ENCODE assay signal across 23 cellular contexts in the genomic region with DNA sequence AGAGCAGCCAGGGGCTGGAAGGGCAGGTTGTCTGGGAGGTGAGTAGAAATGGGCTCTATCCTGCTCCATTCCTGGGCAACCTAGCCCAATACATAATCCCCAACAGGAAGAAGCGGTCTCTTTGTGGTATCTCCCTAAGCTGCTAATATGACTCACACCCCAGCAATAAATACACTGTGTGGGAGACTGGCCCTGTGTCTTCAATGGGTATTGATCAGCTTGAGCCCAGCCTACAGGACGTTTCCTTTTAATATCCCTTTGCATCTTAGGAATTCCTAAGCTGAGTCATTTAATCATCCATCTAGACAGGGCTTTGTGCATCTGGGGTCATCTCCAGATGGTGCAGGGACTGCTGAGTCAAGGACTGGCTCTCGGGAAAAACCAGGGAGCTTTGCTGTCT.
DNase-seq lines count a peak whose midpoint lies in the region; ATAC-seq lines count a peak whose summit lies in the region.
"Had no signal": no experiment of that assay in that cellular context is flagged by ENCODE, and none has a peak within 500 bp of the region (broad histone marks: within the 10 kb centered on the region; RNA-seq: fewer than 3 reads in every experiment).

No MANE protein-coding gene starts in this region.

- H3K4me1 Mint-ChIP-seq in activated CD8-positive, alpha-beta memory T cell treated with anti-CD3 and anti-CD28 coated beads, Interleukin-2, amount 10 ng/mL, durations not matched to agents 7 days and 5 days, result no peaks in the 10 kb centered on the region
- H3K4me1 Mint-ChIP-seq: activated naive CD4-positive, alpha-beta T cell treated with anti-CD3 and anti-CD28 coated beads, Interleukin-2, amount 50 U/mL, for 24 hours; CD4-positive, CD25-positive, alpha-beta regulatory T cell had no signal

- no peaks in the 10 kb centered on the region for H3K9me3 Mint-ChIP-seq in activated CD8-positive, alpha-beta memory T cell treated with anti-CD3 and anti-CD28 coated beads, Interleukin-2, amount 10 ng/mL, durations not matched to agents 7 days and 5 days (ENCODE audit: low read depth)
- H3K9me3 Mint-ChIP-seq: activated CD4-positive, alpha-beta memory T cell treated with anti-CD3 and anti-CD28 coated beads for 36 hours; activated naive CD4-positive, alpha-beta T cell treated with anti-CD3 and anti-CD28 coated beads, Interleukin-2, amount 50 U/mL, for 24 hours; activated T-cell treated with anti-CD3 and anti-CD28 coated beads, Interleukin-2, amount 50 U/mL, for 4 hours; CD4-positive, CD25-positive, alpha-beta regulatory T cell had no signal

- no peak overlapping the region for H3K4me3 Mint-ChIP-seq in activated CD8-positive, alpha-beta memory T cell treated with anti-CD3 and anti-CD28 coated beads, Interleukin-2, amount 10 ng/mL, durations not matched to agents 7 days and 5 days
- H3K4me3 Mint-ChIP-seq: activated CD4-positive, alpha-beta memory T cell treated with anti-CD3 and anti-CD28 coated beads for 36 hours; activated naive CD4-positive, alpha-beta T cell treated with anti-CD3 and anti-CD28 coated beads, Interleukin-2, amount 50 U/mL, for 24 hours; activated T-cell treated with anti-CD3 and anti-CD28 coated beads, Interleukin-2, amount 50 U/mL, for 4 hours; brain had no signal

- no peak for ATAC-seq in GM21723 (IDR thresholded peaks at IDR 0.05; ENCODE audit: unreplicated experiment)
- ATAC-seq in activated CD8-positive, alpha-beta memory T cell treated with anti-CD3 and anti-CD28 coated beads, Interleukin-2, amount 10 ng/mL, durations not matched to agents 7 days and 5 days, result no peak
- ATAC-seq: activated T-cell treated with anti-CD3 and anti-CD28 coated beads, Interleukin-2, amount 50 U/mL, for 4 hours; Panc1 had no signal

- no peak overlapping the region for H3K27ac Mint-ChIP-seq in activated CD8-positive, alpha-beta memory T cell treated with anti-CD3 and anti-CD28 coated beads, Interleukin-2, amount 10 ng/mL, durations not matched to agents 7 days and 5 days
- H3K27ac Mint-ChIP-seq: activated CD4-positive, alpha-beta memory T cell treated with anti-CD3 and anti-CD28 coated beads for 36 hours; activated naive CD4-positive, alpha-beta T cell treated with anti-CD3 and anti-CD28 coated beads, Interleukin-2, amount 50 U/mL, for 24 hours; brain had no signal

- H3K9me3 ChIP-seq in SJCRH30 (replicated peaks), result no peaks in the 10 kb centered on the region
- H3K9me3 ChIP-seq: left ventricle myocardium inferior had no signal

- no peaks in the 10 kb centered on the region for H3K27me3 ChIP-seq in SJCRH30

- CTCF ChIA-PET in activated CD8-positive, alpha-beta memory T cell treated with anti-CD3 and anti-CD28 coated beads, Interleukin-2, amount 10 ng/mL, durations not matched to agents 7 days and 5 days (lab: Charles Lee), result no interaction called here

- DNase-seq in AG20443 (ENCODE audit: low spot score) (peak; percentile 24), HT-29 (ENCODE audit: low spot score) (peak; percentile 10), SJCRH30 (peak; percentile 11 to 33), kidney tubule cell (ENCODE audit: low spot score) (peak; percentile 36), NCI-H2227 treated with DMSO at 0.1 percent for 48 hours (lab: John Stamatoyannopoulos, UW) (no peak), NCI-H526 treated with DMSO at 0.1 percent for 48 hours (lab: John Stamatoyannopoulos, UW) (no peak)
- DNase-seq in activated CD8-positive, alpha-beta memory T cell treated with anti-CD3 and anti-CD28 coated beads, Interleukin-2, amount 10 ng/mL, durations not matched to agents 7 days and 5 days, result no peak
- DNase-seq: ACHN; activated CD4-positive, alpha-beta memory T cell treated with anti-CD3 and anti-CD28 coated beads for 36 hours; activated T-cell treated with anti-CD3 and anti-CD28 coated beads, Interleukin-2, amount 50 U/mL, for 4 hours; CD4-positive, CD25-positive, alpha-beta regulatory T cell; foreskin melanocyte; GOT3; KG1; left ventricle myocardium inferior; NCI-H1417; SW 1271 had no signal

- H3K27me3 Mint-ChIP-seq in activated CD8-positive, alpha-beta memory T cell treated with anti-CD3 and anti-CD28 coated beads, Interleukin-2, amount 10 ng/mL, durations not matched to agents 7 days and 5 days, result no peaks in the 10 kb centered on the region
- H3K27me3 Mint-ChIP-seq: activated naive CD4-positive, alpha-beta T cell treated with anti-CD3 and anti-CD28 coated beads, Interleukin-2, amount 50 U/mL, for 24 hours; CD4-positive, CD25-positive, alpha-beta regulatory T cell had no signal

- no peaks in the 10 kb centered on the region for H3K36me3 Mint-ChIP-seq in activated CD8-positive, alpha-beta memory T cell treated with anti-CD3 and anti-CD28 coated beads, Interleukin-2, amount 10 ng/mL, durations not matched to agents 7 days and 5 days
- H3K36me3 Mint-ChIP-seq: activated CD4-positive, alpha-beta memory T cell treated with anti-CD3 and anti-CD28 coated beads for 36 hours; activated naive CD4-positive, alpha-beta T cell treated with anti-CD3 and anti-CD28 coated beads, Interleukin-2, amount 50 U/mL, for 24 hours; CD4-positive, CD25-positive, alpha-beta regulatory T cell had no signal

- H3K36me3 ChIP-seq in SJCRH30, result no peaks in the 10 kb centered on the region
- H3K36me3 ChIP-seq: left ventricle myocardium inferior had no signal

- no peak overlapping the region for H3K4me3 ChIP-seq in SJCRH30
- H3K4me3 ChIP-seq: coronary artery, left ventricle myocardium inferior had no signal

- H3K27ac ChIP-seq in SJCRH30, result no peak overlapping the region
- H3K27ac ChIP-seq: coronary artery, left ventricle myocardium inferior, VCaP had no signal

- H3K4me1 ChIP-seq in SJCRH30, result peaks cover 21% of the 10 kb centered on the region
- H3K4me1 ChIP-seq: left ventricle myocardium inferior had no signal

Comparison
In these comparisons a context has a peak if more than half of its experiments do, and no peak if none do; other contexts are left out.
1. DNase-seq: peak in AG20443 (single experiment), HT-29 (single experiment), SJCRH30 (2 of 2) and kidney tubule cell (single experiment); none in NCI-H2227 treated with DMSO at 0.1 percent for 48 hours (single experiment), NCI-H526 treated with DMSO at 0.1 percent for 48 hours (single experiment) and activated CD8-positive, alpha-beta memory T cell treated with anti-CD3 and anti-CD28 coated beads, Interleukin-2, amount 10 ng/mL, durations not matched to agents 7 days and 5 days (single experiment).